14 cellular contexts compared by ENCODE assay signal in genomic region chr1:39317111-39317510, GRCh38.
"Had no signal": no experiment of that assay in that cellular context is flagged by ENCODE, and none has a peak within 500 bp of the region (broad histone marks: within the 10 kb centered on the region; RNA-seq: fewer than 3 reads in every experiment).

No MANE protein-coding gene starts in this region.

- H3K4me3 ChIP-seq: body of pancreas, esophagus squamous epithelium had no signal

- ATAC-seq: activated CD8-positive, alpha-beta memory T cell treated with anti-CD3 and anti-CD28 coated beads, Interleukin-2, amount 10 ng/mL, durations not matched to agents 7 days and 5 days; body of pancreas; left lobe of liver; T-helper 17 cell had no signal

- H3K27me3 ChIP-seq: body of pancreas, esophagus squamous epithelium had no signal

- H3K27ac ChIP-seq: body of pancreas, esophagus squamous epithelium had no signal

- DNase-seq: activated CD4-positive, alpha-beta T cell treated with anti-CD3 and anti-CD28 coated beads, Interleukin-2, amount 50 U/mL, for 1 hour; activated CD4-positive, CD25-positive, alpha-beta regulatory T cell; activated CD8-positive, alpha-beta memory T cell treated with anti-CD3 and anti-CD28 coated beads, Interleukin-2, amount 10 ng/mL, durations not matched to agents 7 days and 5 days; activated naive CD4-positive, alpha-beta T cell; body of pancreas; cerebellar nuclear complex; esophagus squamous epithelium; glutamatergic neuron; SHP77 treated with DMSO at 0.1 percent for 48 hours; substantia nigra; T-helper 17 cell; trophoblast cell had no signal

- H3K4me1 ChIP-seq: body of pancreas, esophagus squamous epithelium had no signal

- FAIRE-seq: TTC549 had no signal

- H3K9me3 ChIP-seq: esophagus squamous epithelium had no signal
